ENCODE assay signal across 19 cellular contexts in genomic region chr10:54880943-54881342, GRCh38.
"Had no signal": no experiment of that assay in that cellular context is flagged by ENCODE, and none has a peak within 500 bp of the region (broad histone marks: within the 10 kb centered on the region; RNA-seq: fewer than 3 reads in every experiment).

No MANE protein-coding gene starts in this region.

- H3K9me3 Mint-ChIP-seq: activated B cell treated with CpG ODN at 0.5 μM for 24 hours; activated CD4-positive, alpha-beta T cell treated with anti-CD3 and anti-CD28 coated beads, Interleukin-2, amount 10 ng/mL, durations not matched to agents 24 days and 14 days; endodermal cell had no signal

- H3K4me3 Mint-ChIP-seq: activated B cell treated with CpG ODN at 0.5 μM for 24 hours; activated CD4-positive, alpha-beta T cell treated with anti-CD3 and anti-CD28 coated beads, Interleukin-2, amount 10 ng/mL, durations not matched to agents 24 days and 14 days; activated CD8-positive, alpha-beta T cell treated with anti-CD3 and anti-CD28 coated beads, Interleukin-2, amount 10 ng/mL, durations not matched to agents 7 days and 5 days; endodermal cell; immature natural killer cell; natural killer cell treated with Interleukin-12 subunit alpha and Interleukin-12 subunit beta and Interleukin-15 and Interleukin-18, amount 100 ng/mL, for 72 hours; stimulated activated memory B cell treated with anti-CD40 and anti-IgM and Interleukin-4, amounts not matched to agents 10 μg/mL and 1 μg/mL and 100 μg/mL, for 72 hours had no signal

- ATAC-seq: activated CD8-positive, alpha-beta T cell treated with anti-CD3 and anti-CD28 coated beads, Interleukin-2, amount 10 ng/mL, durations not matched to agents 7 days and 5 days; activated naive CD4-positive, alpha-beta T cell treated with anti-CD3 and anti-CD28 coated beads, Interleukin-2, amount 50 U/mL, for 72 hours; natural killer cell treated with Interleukin-12 subunit alpha and Interleukin-12 subunit beta and Interleukin-15 and Interleukin-18, amount 100 ng/mL, for 72 hours; stimulated activated memory B cell treated with anti-CD40 and anti-IgM and Interleukin-4, amounts not matched to agents 10 μg/mL and 1 μg/mL and 100 μg/mL, for 72 hours had no signal

- H3K36me3 Mint-ChIP-seq: activated naive CD4-positive, alpha-beta T cell treated with anti-CD3 and anti-CD28 coated beads, Interleukin-2, amount 50 U/mL, for 72 hours; immature natural killer cell; natural killer cell treated with Interleukin-12 subunit alpha and Interleukin-12 subunit beta and Interleukin-15 and Interleukin-18, amount 100 ng/mL, for 72 hours; stimulated activated memory B cell treated with anti-CD40 and anti-IgM and Interleukin-4, amounts not matched to agents 10 μg/mL and 1 μg/mL and 100 μg/mL, for 72 hours had no signal

- H3K4me3 ChIP-seq: cardiac muscle cell, right atrium auricular region, thyroid gland, vagina had no signal

- H3K27ac Mint-ChIP-seq: activated B cell treated with CpG ODN at 0.5 μM for 24 hours; activated CD4-positive, alpha-beta T cell treated with anti-CD3 and anti-CD28 coated beads, Interleukin-2, amount 10 ng/mL, durations not matched to agents 24 days and 14 days; activated CD8-positive, alpha-beta T cell treated with anti-CD3 and anti-CD28 coated beads, Interleukin-2, amount 10 ng/mL, durations not matched to agents 7 days and 5 days; activated naive CD4-positive, alpha-beta T cell treated with anti-CD3 and anti-CD28 coated beads, Interleukin-2, amount 50 U/mL, for 72 hours; endodermal cell; immature natural killer cell; natural killer cell treated with Interleukin-12 subunit alpha and Interleukin-12 subunit beta and Interleukin-15 and Interleukin-18, amount 100 ng/mL, for 72 hours; progenitor cell of endocrine pancreas; stimulated activated memory B cell treated with anti-CD40 and anti-IgM and Interleukin-4, amounts not matched to agents 10 μg/mL and 1 μg/mL and 100 μg/mL, for 72 hours had no signal

- DNase-seq: activated B cell treated with CpG ODN at 0.5 μM for 24 hours; activated CD4-positive, alpha-beta T cell treated with anti-CD3 and anti-CD28 coated beads, Interleukin-2, amount 10 ng/mL, durations not matched to agents 24 days and 14 days; activated CD8-positive, alpha-beta memory T cell treated with anti-CD3 and anti-CD28 coated beads, Interleukin-2, amount 50 U/mL, for 4 hours; activated CD8-positive, alpha-beta T cell treated with anti-CD3 and anti-CD28 coated beads, Interleukin-2, amount 10 ng/mL, durations not matched to agents 7 days and 5 days; activated gamma-delta T cell; activated T-cell treated with anti-CD3 and anti-CD28 coated beads, Interleukin-2, amount 50 U/mL, for 48 hours; endodermal cell; head of caudate nucleus; immature natural killer cell; mesendoderm; stimulated activated CD4-positive, alpha-beta T cell treated with anti-CD3 and anti-CD28 coated beads, Interleukin-2, amount 100 ng/mL, for 48 hours; thyroid gland had no signal

- H3K27me3 ChIP-seq: cardiac muscle cell, right atrium auricular region, thyroid gland, vagina had no signal

- H3K4me1 ChIP-seq: right atrium auricular region, thyroid gland, vagina had no signal

- H3K27me3 Mint-ChIP-seq: activated B cell treated with CpG ODN at 0.5 μM for 24 hours; activated CD4-positive, alpha-beta T cell treated with anti-CD3 and anti-CD28 coated beads, Interleukin-2, amount 10 ng/mL, durations not matched to agents 24 days and 14 days; natural killer cell treated with Interleukin-12 subunit alpha and Interleukin-12 subunit beta and Interleukin-15 and Interleukin-18, amount 100 ng/mL, for 72 hours; stimulated activated memory B cell treated with anti-CD40 and anti-IgM and Interleukin-4, amounts not matched to agents 10 μg/mL and 1 μg/mL and 100 μg/mL, for 72 hours had no signal

- H3K36me3 ChIP-seq: cardiac muscle cell, right atrium auricular region, thyroid gland, vagina had no signal

- H3K27ac ChIP-seq: cardiac muscle cell, right atrium auricular region, thyroid gland, vagina had no signal

- H3K4me1 Mint-ChIP-seq: activated B cell treated with CpG ODN at 0.5 μM for 24 hours; activated CD4-positive, alpha-beta T cell treated with anti-CD3 and anti-CD28 coated beads, Interleukin-2, amount 10 ng/mL, durations not matched to agents 24 days and 14 days; endodermal cell; immature natural killer cell; stimulated activated memory B cell treated with anti-CD40 and anti-IgM and Interleukin-4, amounts not matched to agents 10 μg/mL and 1 μg/mL and 100 μg/mL, for 72 hours had no signal

- H3K9me3 ChIP-seq: right atrium auricular region, thyroid gland, vagina had no signal
